Comparison of ENCODE assay signal across 8 cellular contexts in the genomic region with DNA sequence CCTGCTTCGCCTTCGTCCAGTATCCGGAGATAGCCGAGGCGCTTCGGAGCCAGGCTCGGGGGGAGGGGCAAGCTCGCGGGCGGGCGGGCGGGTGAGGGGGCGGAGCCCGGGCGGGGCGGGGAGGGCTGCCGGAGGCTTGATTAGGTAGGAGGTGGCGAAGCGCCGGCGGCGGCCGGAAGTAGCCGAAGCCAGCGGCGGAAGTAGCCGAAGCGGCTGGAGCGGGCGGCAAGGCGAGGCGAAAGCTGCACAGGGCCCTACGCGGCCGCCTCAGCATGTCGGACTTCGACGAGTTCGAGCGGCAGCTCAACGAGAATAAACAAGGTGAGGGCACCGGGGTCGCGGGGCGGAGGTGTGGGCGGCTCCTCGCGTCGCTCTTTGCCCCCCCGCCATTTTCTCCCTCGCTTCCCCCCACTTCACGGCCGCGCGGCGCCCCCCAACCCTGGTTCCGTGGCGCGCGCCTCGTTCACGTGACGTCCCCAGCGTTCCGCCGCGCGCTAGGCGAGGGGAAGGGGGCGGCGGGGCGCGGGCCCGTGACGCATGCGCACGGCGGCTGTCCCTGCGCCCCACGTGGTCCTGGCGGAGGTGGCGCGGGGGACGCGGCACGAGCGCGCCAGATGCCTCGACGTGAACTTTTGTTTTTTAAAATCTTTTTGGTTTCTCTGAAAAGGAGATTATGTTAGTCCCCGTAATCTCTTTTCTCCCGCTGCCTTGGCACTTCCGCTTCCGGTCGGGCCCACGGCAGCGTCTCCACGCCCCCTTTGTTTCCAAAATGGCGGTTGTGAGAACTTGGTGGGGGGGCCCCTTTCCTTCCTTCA. TPM values are rescaled to one million over a fixed set of nuclear protein-coding genes. Genes with fewer than 3 reads are reported as not detected.
A peak's percentile ranks its signal among the peaks of the same experiment; 100 is the strongest.
DNase-seq lines count a peak whose midpoint lies in the region; ATAC-seq and TF ChIP-seq lines count a peak whose summit lies in the region.

Gene U2AF2, plus strand, starts transcription at position 203 of the 815 bp plus-strand sequence. Its CDS starts 70 bp downstream, at position 273.

- peaks cover 41% of the 10 kb centered on the region for H3K36me3 Mint-ChIP-seq in activated naive CD8-positive, alpha-beta T cell treated with anti-CD3 and anti-CD28 coated beads, Interleukin-2, amount 50 U/mL, for 24 hours (ENCODE audit: low read depth)
- peaks cover 13% of the 10 kb centered on the region for H3K36me3 Mint-ChIP-seq in type B pancreatic cell

- no peak for TF ChIP-seq CTCF in type B pancreatic cell (conservative IDR thresholded peaks at IDR 0.05)

- no peaks in the 10 kb centered on the region for H3K9me3 Mint-ChIP-seq in activated naive CD8-positive, alpha-beta T cell treated with anti-CD3 and anti-CD28 coated beads, Interleukin-2, amount 50 U/mL, for 24 hours
- no peaks in the 10 kb centered on the region for H3K9me3 Mint-ChIP-seq in type B pancreatic cell

- H3K4me3 Mint-ChIP-seq in activated naive CD8-positive, alpha-beta T cell treated with anti-CD3 and anti-CD28 coated beads, Interleukin-2, amount 50 U/mL, for 24 hours, result peak within 1 kb of the TSS; percentile 99
- H3K4me3 Mint-ChIP-seq in type B pancreatic cell, result peak within 1 kb of the TSS; percentile 97

- peak within 1 kb of the TSS; percentile 100 for H3K27ac Mint-ChIP-seq in activated naive CD8-positive, alpha-beta T cell treated with anti-CD3 and anti-CD28 coated beads, Interleukin-2, amount 50 U/mL, for 24 hours
- H3K27ac Mint-ChIP-seq in type B pancreatic cell, result peak within 1 kb of the TSS; percentile 99

- peak; percentile 88 for DNase-seq in NCI-H1092 (lab: John Stamatoyannopoulos, UW)
- peak; percentile 96 for DNase-seq in SW480 (ENCODE audit: low spot score)
- DNase-seq in activated naive CD8-positive, alpha-beta T cell treated with anti-CD3 and anti-CD28 coated beads, Interleukin-2, amount 50 U/mL, for 24 hours, result peak; percentile 97
- DNase-seq in cardiac septum (ENCODE audit: low spot score), result peak; percentile 99
- peak; percentile 88 to 99 (median 94) for DNase-seq in posterior cingulate gyrus
- peak; percentile 97 for DNase-seq in type B pancreatic cell (ENCODE audit: extremely low spot score, unreplicated experiment)

- H3K27me3 Mint-ChIP-seq in activated naive CD8-positive, alpha-beta T cell treated with anti-CD3 and anti-CD28 coated beads, Interleukin-2, amount 50 U/mL, for 24 hours, result peaks cover 8% of the 10 kb centered on the region
- H3K27me3 Mint-ChIP-seq in type B pancreatic cell, result no peaks in the 10 kb centered on the region

- intact Hi-C loops in cardiac septum (cut with DNase I) (no loop called here), posterior cingulate gyrus (cut with DNase I) (no loop called here)

- TF ChIP-seq POLR2A in GM10847 (IDR thresholded peaks at IDR 0.05; ENCODE audit: extremely low read depth, insufficient read length), result peak; percentile 82

- peaks cover 62% of the 10 kb centered on the region for H3K4me1 Mint-ChIP-seq in activated naive CD8-positive, alpha-beta T cell treated with anti-CD3 and anti-CD28 coated beads, Interleukin-2, amount 50 U/mL, for 24 hours
- H3K4me1 Mint-ChIP-seq in type B pancreatic cell (ENCODE audit: unreplicated experiment), result peaks cover 17% of the 10 kb centered on the region

- peak; percentile 40 for ATAC-seq in HG02588 (IDR thresholded peaks at IDR 0.05; ENCODE audit: unreplicated experiment)
- ATAC-seq in activated naive CD8-positive, alpha-beta T cell treated with anti-CD3 and anti-CD28 coated beads, Interleukin-2, amount 50 U/mL, for 24 hours, result peak; percentile 48

RNA-seq across cellular contexts. Expression of gene U2AF2, which starts in this region (rescaled TPM):
- total RNA-seq in cardiac septum (80.4 TPM), type B pancreatic cell (ENCODE audit: low replicate concordance) (170 and 232 TPM in 2 replicates)

Comparison
In these comparisons a context has a peak if more than half of its experiments do, and no peak if none do; other contexts are left out.
1. Peak in every context shown above with its lines: DNase-seq and ATAC-seq.